ENCODE assay signal across 10 cellular contexts in the genomic region with DNA sequence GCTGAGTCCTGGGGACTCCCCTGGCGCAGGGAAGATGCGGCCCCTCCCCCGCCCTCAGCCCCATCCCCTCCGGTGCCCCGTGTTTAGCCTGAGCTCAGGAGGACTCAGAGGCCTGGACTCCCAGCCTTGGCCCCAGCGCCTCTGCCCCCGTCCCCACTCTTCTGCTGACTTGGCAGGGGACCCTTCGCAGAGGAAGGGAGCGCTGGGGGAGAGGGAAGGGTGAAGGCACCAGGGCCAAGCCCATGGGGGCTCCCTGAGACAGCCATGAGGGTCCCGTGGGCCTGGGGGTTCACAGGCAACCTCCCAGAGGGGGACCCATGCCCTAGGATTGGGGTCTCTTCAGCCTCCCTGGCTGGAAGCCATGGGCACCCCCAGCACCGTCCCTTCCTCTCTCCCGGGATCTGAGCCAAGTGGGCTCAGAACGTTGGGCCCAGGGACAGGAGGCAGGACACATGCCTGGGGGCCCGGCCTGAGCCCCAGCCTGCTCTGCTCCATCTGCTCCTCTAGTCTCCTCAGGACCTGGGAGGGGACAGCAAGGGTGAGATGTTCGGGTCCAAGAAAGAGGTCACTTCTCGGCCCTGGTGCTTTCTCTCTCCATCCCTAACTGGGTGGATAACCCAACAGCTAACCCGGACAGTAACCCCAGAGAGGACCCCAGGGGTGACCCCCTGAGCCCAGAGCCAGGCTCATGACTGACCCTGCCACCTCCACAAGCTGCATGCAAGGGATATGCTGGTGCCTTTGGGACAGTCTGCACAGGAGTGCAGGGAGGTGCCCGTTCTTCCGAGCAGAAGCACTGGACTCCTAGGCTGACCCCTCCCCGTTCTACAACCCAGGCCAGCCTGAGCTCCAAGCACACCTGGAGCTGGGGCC. TPM values are rescaled to one million over a fixed set of nuclear protein-coding genes. Genes with fewer than 3 reads are reported as not detected.
DNase-seq lines count a peak whose midpoint lies in the region; ATAC-seq and TF ChIP-seq lines count a peak whose summit lies in the region.
"Had no signal": no experiment of that assay in that cellular context is flagged by ENCODE, and none has a peak within 500 bp of the region (broad histone marks: within the 10 kb centered on the region; RNA-seq: fewer than 3 reads in every experiment).

No MANE protein-coding gene starts in this region.

- ATAC-seq in effector memory CD8-positive, alpha-beta T cell (replicated peaks) = no peak
- ATAC-seq in GM19328 (IDR thresholded peaks at IDR 0.05; ENCODE audit: unreplicated experiment) = no peak

- no peak for TF ChIP-seq CTCF in nephron progenitor cell (IDR thresholded peaks at IDR 0.05)

- H3K4me3 Mint-ChIP-seq in effector memory CD8-positive, alpha-beta T cell = peak overlapping the region; percentile 45 to 67
- H3K4me3 Mint-ChIP-seq in nephron progenitor cell = peak overlapping the region; percentile 64

- H3K27me3 Mint-ChIP-seq in effector memory CD8-positive, alpha-beta T cell = peaks cover 24 to 57% of the 10 kb centered on the region in 2 donors
- H3K27me3 Mint-ChIP-seq in nephron progenitor cell (ENCODE audit: low read depth, poor library complexity) = peaks cover 48% of the 10 kb centered on the region

- H3K4me1 Mint-ChIP-seq in effector memory CD8-positive, alpha-beta T cell (ENCODE audit: low read depth in 2 of 2) = no peaks in the 10 kb centered on the region
- peaks cover 7% of the 10 kb centered on the region for H3K4me1 Mint-ChIP-seq in nephron progenitor cell

- peaks cover 2% of the 10 kb centered on the region for H3K36me3 Mint-ChIP-seq in effector memory CD8-positive, alpha-beta T cell (ENCODE audit: insufficient read depth)
- no peaks in the 10 kb centered on the region for H3K36me3 Mint-ChIP-seq in nephron progenitor cell (ENCODE audit: low read depth)

- H3K9me3 Mint-ChIP-seq in effector memory CD8-positive, alpha-beta T cell = no peaks in the 10 kb centered on the region
- no peaks in the 10 kb centered on the region for H3K9me3 Mint-ChIP-seq in nephron progenitor cell

- DNase-seq in NCI-H1417 (lab: John Stamatoyannopoulos, UW) (peak in 2 of 3 experiments; percentile 35 to 48), NCI-H1417 treated with DMSO at 0.1 percent for 48 hours (lab: John Stamatoyannopoulos, UW) (no peak), Daoy (ENCODE audit: low read depth) (peak; percentile 2), nephron progenitor cell (peak; percentile 49), NAMALWA (ENCODE audit: low spot score) (no peak), dermis blood vessel endothelial cell (no peak)
- no peak for DNase-seq in effector memory CD8-positive, alpha-beta T cell
- DNase-seq: stimulated activated naive CD4-positive, alpha-beta T cell had no signal

- H3K27ac Mint-ChIP-seq in effector memory CD8-positive, alpha-beta T cell = no peak overlapping the region
- no peak overlapping the region for H3K27ac Mint-ChIP-seq in nephron progenitor cell

RNA-seq across cellular contexts. Expression of gene CPLX1, which starts 1.5 kb away (rescaled TPM):
- total RNA-seq in Daoy (2014; rRNA removed; shearing (Covaris generic)) = not detected in 2 replicates
- 0.09 and 0.34 TPM in 2 replicates for total RNA-seq in dermis blood vessel endothelial cell
- total RNA-seq: SJSA1 had no signal

Comparison
In these comparisons a context has a peak if more than half of its experiments do, and no peak if none do; other contexts are left out.
1. DNase-seq: peak in NCI-H1417 (2 of 3), Daoy (single experiment) and nephron progenitor cell (single experiment); none in NCI-H1417 treated with DMSO at 0.1 percent for 48 hours (single experiment), effector memory CD8-positive, alpha-beta T cell (0 of 3), NAMALWA (single experiment) and dermis blood vessel endothelial cell (single experiment).